Comparison of ENCODE assay signal across 8 cellular contexts in the genomic region with DNA sequence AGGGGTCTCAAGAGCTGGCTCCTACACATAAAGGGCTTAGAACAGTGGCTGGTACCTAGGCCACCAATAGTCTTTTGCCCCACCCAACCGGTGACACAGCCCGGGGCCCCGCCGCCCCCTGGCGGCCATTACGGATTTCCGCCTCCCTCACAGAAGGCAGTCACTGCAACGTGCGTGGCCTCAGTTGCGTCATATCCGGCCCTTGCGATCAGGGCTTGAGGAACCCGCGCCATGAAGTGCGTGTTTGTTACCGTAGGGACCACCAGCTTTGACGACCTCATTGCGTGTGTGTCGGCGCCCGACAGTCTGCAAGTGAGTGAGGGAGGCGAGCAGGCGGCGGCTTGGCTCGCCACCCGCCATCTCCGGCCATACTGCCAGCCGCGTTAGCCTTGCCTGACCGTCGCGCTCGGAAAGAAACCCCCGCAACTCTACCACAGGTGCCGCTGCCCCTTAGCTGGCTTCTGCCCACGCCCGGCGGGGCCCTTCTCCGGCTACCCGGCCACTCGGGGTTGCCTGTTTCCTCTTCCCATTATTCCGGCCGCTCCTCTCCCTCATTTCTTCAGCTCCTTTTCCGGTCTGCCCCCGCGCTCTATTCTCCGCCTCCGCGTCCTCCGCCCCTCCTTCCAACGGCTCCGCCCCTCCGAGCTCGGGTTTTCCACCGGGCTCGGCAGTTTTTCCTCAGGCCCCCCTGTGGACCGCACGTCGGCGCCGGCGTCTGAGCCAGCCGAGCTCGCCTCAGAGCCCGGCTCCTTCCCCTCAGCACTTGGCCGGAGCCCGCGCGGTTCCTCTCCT. TPM values are rescaled to one million over a fixed set of nuclear protein-coding genes. Genes with fewer than 3 reads are reported as not detected.
DNase-seq lines count a peak whose midpoint lies in the region; ATAC-seq, FAIRE-seq and TF ChIP-seq lines count a peak whose summit lies in the region.

A gene (plus strand): TSS at position 183 of the 792 bp plus-strand sequence. CDS start 49 bp downstream, at position 232.

- peaks cover 11% of the 10 kb centered on the region for H3K36me3 Mint-ChIP-seq in memory B cell

- peak within 1 kb of the TSS; percentile 69 for H3K4ac ChIP-seq in H1 (replicated peaks; ENCODE audit: insufficient read length, low read depth, low read length)

- H4K5ac ChIP-seq in H1 (ENCODE audit: insufficient read length, low read depth, low read length), result peak within 1 kb of the TSS; percentile 94

- H4K20me1 ChIP-seq in H1 (replicated peaks in 1 of 2; ENCODE audit: control insufficient read depth in 1 of 2, insufficient read depth in 2 of 2, low read length in 2 of 2), result no peaks in the 10 kb centered on the region

- TF ChIP-seq EP300 in H1 (IDR thresholded peaks at IDR 0.05; ENCODE audit: borderline replicate concordance in 1 of 2, low read depth in 2 of 2, low read length in 2 of 2), result no peak

- no peak within 1 kb of the TSS for H2BK120ac ChIP-seq in H1 (replicated peaks; ENCODE audit: low read depth, low read length)

- ATAC-seq in GM21367 (IDR thresholded peaks at IDR 0.05; ENCODE audit: unreplicated experiment) (peak; percentile 98), memory B cell (ENCODE audit: low read depth) (peak; percentile 93)

- peaks cover 0 to 30% (median 9%) of the 10 kb centered on the region in 4 experiments; a peak in 4 of 8 replicates for H3K36me3 ChIP-seq in H1 (ENCODE audit: control insufficient read depth in 2 of 4, insufficient read depth in 4 of 4, low read length in 3 of 4)

- no peaks in the 10 kb centered on the region for H3K27me3 Mint-ChIP-seq in memory B cell

- H3K14ac ChIP-seq in H1 (ENCODE audit: insufficient read length), result no peak within 1 kb of the TSS

- peaks cover 0 to 18% of the 10 kb centered on the region in 2 experiments; a peak in 2 of 4 replicates for H3K79me2 ChIP-seq in H1 (ENCODE audit: control insufficient read depth in 1 of 2, insufficient read depth in 2 of 2, low read length in 2 of 2)

- no peak within 1 kb of the TSS for H3K23ac ChIP-seq in H1 (ENCODE audit: insufficient read length)

- peak within 1 kb of the TSS; percentile 24; the same call in 1 of the 2 replicates for H3K18ac ChIP-seq in H1 (ENCODE audit: extremely low read depth, low read length)

- no peak within 1 kb of the TSS for H2BK15ac ChIP-seq in H1 (ENCODE audit: low read length)

- peak within 1 kb of the TSS; percentile 99 for H3K27ac Mint-ChIP-seq in memory B cell

- H3K9ac ChIP-seq in H1 (replicated peaks in 1 of 4; ENCODE audit: extremely low read depth in 1 of 4, low read depth in 3 of 4, low read length in 3 of 4), result peak within 1 kb of the TSS; percentile 85 to 99 (median 94)

- H3K23me2 ChIP-seq in H1 (ENCODE audit: low read depth, low read length), result no peaks in the 10 kb centered on the region; the same call in 1 of the 2 replicates

- TF ChIP-seq POLR2A in H1 (IDR thresholded peaks at IDR 0.05; ENCODE audit: control extremely low read depth in 1 of 2, low read depth in 2 of 2, low read length in 2 of 2), result peak; percentile 78 to 96

- peak within 1 kb of the TSS; percentile 66 to 88 (median 70) for H3K4me3 ChIP-seq in H1 (ENCODE audit: extremely low read depth in 1 of 4, insufficient read depth in 2 of 4, low read depth in 3 of 4, low read length in 4 of 4)

- peak within 1 kb of the TSS; percentile 16 for H3K56ac ChIP-seq in H1 (replicated peaks; ENCODE audit: insufficient read length, low read depth, low read length)

- peaks cover 7% of the 10 kb centered on the region for H3K4me1 Mint-ChIP-seq in memory B cell

- peak; percentile 56 to 63 for TF ChIP-seq RAD21 in H1 (IDR thresholded peaks at IDR 0.05 in 1 of 2, conservative IDR thresholded peaks at IDR 0.05 in 1 of 2; ENCODE audit: low read depth in 2 of 2, low read length in 2 of 2)

- H3K4me3 Mint-ChIP-seq in memory B cell, result peak within 1 kb of the TSS; percentile 91

- H4K8ac ChIP-seq in H1 (ENCODE audit: extremely low read depth, insufficient read depth, low read length), result peak within 1 kb of the TSS; percentile 97; the same call in 1 of the 2 replicates

- H3K27ac ChIP-seq in H1 (ENCODE audit: low read depth, low read length), result peak within 1 kb of the TSS; percentile 98

- peak; percentile 45 to 68 (median 58); a peak in 3 of 4 replicates for TF ChIP-seq CTCF in H1 (IDR thresholded peaks at IDR 0.05; ENCODE audit: control extremely low read depth in 1 of 3, insufficient read depth in 1 of 3, low read depth in 1 of 3, low read length in 3 of 3)

- peaks cover 0 to 6% of the 10 kb centered on the region in 2 experiments; a peak in 1 of 4 replicates for H3K9me3 ChIP-seq in H1 (ENCODE audit: insufficient read depth in 2 of 2, low read depth in 1 of 2, low read length in 1 of 2)

- H2BK5ac ChIP-seq in H1 (ENCODE audit: low read depth, low read length), result peak within 1 kb of the TSS; percentile 91

- peak within 1 kb of the TSS; percentile 61 for H4K91ac ChIP-seq in H1 (replicated peaks; ENCODE audit: insufficient read length, low read length)

- POLR2A ChIA-PET in H1 (lab: Charles Lee; ENCODE audit: partially characterized antibody), result interaction anchor here (0.6 to 1.8 kb wide), 11 partner anchors 9 to 1574 kb away, joined by 3 to 8 read pairs (median 3); no protein-coding TSS in a partner anchor

- peaks cover 0 to 2% (median 0%) of the 10 kb centered on the region in 4 experiments; a peak in 1 of 7 replicates for H3K4me1 ChIP-seq in H1 (replicated peaks in 1 of 4; ENCODE audit: control insufficient read depth in 3 of 4, insufficient read depth in 4 of 4, low read length in 3 of 4)

- FAIRE-seq in HTR-8/SVneo (lab: Jason Lieb, UNC) (no peak), H1 (lab: Jason Lieb, UNC) (no peak)

- no peak within 1 kb of the TSS for H2BK12ac ChIP-seq in H1 (ENCODE audit: low read depth, low read length)

- H3K27me3 ChIP-seq in H1 (replicated peaks in 1 of 4; ENCODE audit: control insufficient read depth in 3 of 4, extremely low read depth in 1 of 4, insufficient read depth in 3 of 4, low read length in 3 of 4), result no peaks in the 10 kb centered on the region

- H2AFZ ChIP-seq in H1 (ENCODE audit: low read length), result no peak within 1 kb of the TSS

- no peaks in the 10 kb centered on the region for H3K79me1 ChIP-seq in H1 (ENCODE audit: low read depth, low read length)

- H3K9me3 Mint-ChIP-seq in memory B cell, result no peaks in the 10 kb centered on the region

- H3K4me2 ChIP-seq in H1 (ENCODE audit: insufficient read depth in 1 of 2, low read depth in 2 of 2, low read length in 2 of 2), result peak within 1 kb of the TSS; percentile 78 to 82

- 0% methylated on average over 20 of the region's 69 CpGs; no CpG with 5 or more reads in 1 of the 2 experiments for WGBS in H1 (ENCODE audit: extremely low coverage in 1 of 2, insufficient coverage in 1 of 2, insufficient read length in 1 of 2, insufficient replicate concordance in 2 of 2, low coverage in 1 of 2, low lambda C conversion rate in 2 of 2, missing lambda C conversion rate in 1 of 2), 2 experiments

- CTCF ChIA-PET in H1 (lab: Charles Lee; ENCODE audit: partially characterized antibody), result interaction anchor here (0.6 to 1.4 kb wide), 5 partner anchors 9 to 310 kb away, joined by 3 to 4 read pairs (median 3); a partner anchor contains a TSS

- DNase-seq in Caki2 (ENCODE audit: low read depth), result peak; percentile 81
- peak; percentile 50 for DNase-seq in HTR-8/SVneo (ENCODE audit: insufficient read length, low spot score)
- DNase-seq in NOMO-1 treated with DMSO at 0.1 percent for 48 hours (lab: John Stamatoyannopoulos, UW; ENCODE audit: unreplicated experiment), result peak; percentile 69
- peak; percentile 40 to 62 (median 61) for DNase-seq in activated CD8-positive, alpha-beta memory T cell treated with anti-CD3 and anti-CD28 coated beads for 48 hours (ENCODE audit: low read depth in 2 of 3, low spot score in 2 of 3)
- DNase-seq in H1 (ENCODE audit: low read depth in 1 of 2, low spot score in 2 of 2), result peak; percentile 61 to 81
- peak; percentile 79 to 85 for DNase-seq in memory B cell (ENCODE audit: low spot score in 2 of 2)
- DNase-seq in stimulated activated CD8-positive, alpha-beta memory T cell treated with anti-CD3 and anti-CD28 coated beads, Interleukin-12 subunit alpha, Interleukin-12 subunit beta, amount 100 ng/mL, for 24 hours (ENCODE audit: extremely low read depth), result peak; percentile 54

- H2AK5ac ChIP-seq in H1 (ENCODE audit: low read depth, low read length), result no peak within 1 kb of the TSS; the same call in 1 of the 2 replicates

- in situ Hi-C loops in Caki2 (cut with HindIII; ENCODE audit: low pct_unique_long_range_greater_than_20kb, low sequenced_read_pairs), result no loop called here

- H2BK20ac ChIP-seq in H1 (ENCODE audit: low read length), result no peak within 1 kb of the TSS

TF ChIP-seq in H1, 55 proteins besides CTCF, POLR2A, EP300 and RAD21 (continues in another document):
- TF ChIP-seq HDAC6 (IDR thresholded peaks at IDR 0.05; ENCODE audit: low read depth, low read length) (no peak), SIN3A (conservative IDR thresholded peaks at IDR 0.05 in 1 of 2, IDR thresholded peaks at IDR 0.05 in 1 of 2; ENCODE audit: low read depth in 1 of 2, low read length in 2 of 2) (0 out of 4 replicates have a peak, but pooled peaks of 1 of the 2 experiments have one; percentile 6), TAF1 (IDR thresholded peaks at IDR 0.05; ENCODE audit: low read depth, low read length) (peak; percentile 72), EGR1 (IDR thresholded peaks at IDR 0.05; ENCODE audit: borderline replicate concordance, low read depth, low read length) (peak; percentile 50; the same call in 1 of the 2 replicates), PHF8 (conservative IDR thresholded peaks at IDR 0.05; ENCODE audit: low read depth, low read length) (peak; percentile 81), RXRA (IDR thresholded peaks at IDR 0.05; ENCODE audit: insufficient read depth, low read depth, low read length) (no peak), POLR2AphosphoS5 (IDR thresholded peaks at IDR 0.05; ENCODE audit: low read depth, low read length) (peak; percentile 94), NRF1 (IDR thresholded peaks at IDR 0.05; ENCODE audit: low read depth, low read length) (no peak), RNF2 (IDR thresholded peaks at IDR 0.05; ENCODE audit: borderline replicate concordance, low read depth, low read length, missing control alignments, poor library complexity, severe bottlenecking) (no peak), YY1 (IDR thresholded peaks at IDR 0.05; ENCODE audit: low read depth, low read length) (0 out of 2 replicates have a peak, but pooled peaks have one; percentile 68), KDM1A (IDR thresholded peaks at IDR 0.05; ENCODE audit: borderline replicate concordance, low read length) (no peak)

RNA-seq across cellular contexts. Expression of the gene that starts here (rescaled TPM):
- total RNA-seq in Caki2 (2014; rRNA removed; shearing (Covaris generic); ENCODE audit: low replicate concordance), result 14.7 and 29.8 TPM in 2 replicates
- total RNA-seq in H1 (2021; fragmentation: NEBNext Ultra II Directional; extraction: Animal tissue kit (Norgen Biotek cat#: 25700)), result 34.6 and 44.3 TPM in 2 replicates
- polyA plus RNA-seq in H1 (2011; rRNA removed), result 70.6 and 93.6 TPM in 2 replicates
- 73.1 TPM for polyA plus RNA-seq in H1 (2011; cell fraction: cytosol; rRNA removed)
- 140 TPM for polyA plus RNA-seq in H1 (2011; cell fraction: nucleus; rRNA removed)
- polyA plus RNA-seq in H1 (2012, experiment 1 of 2), result 36.1 to 39.0 TPM (median 38.1 TPM) in 4 replicates
- polyA plus RNA-seq in H1 (2012, experiment 2 of 2), result 6.1 TPM
- 31.6 TPM for polyA plus RNA-seq in H1 (2013, experiment 1 of 2)
- polyA plus RNA-seq in H1 (2013, experiment 2 of 2), result 32.9 TPM
- 117 and 176 TPM in 2 replicates for polyA minus RNA-seq in H1 (2011; rRNA and poly(A)+ RNA removed)
- polyA minus RNA-seq in H1 (2011; cell fraction: cytosol; rRNA and poly(A)+ RNA removed), result 49.0 TPM
- polyA minus RNA-seq in H1 (2011; cell fraction: nucleus; rRNA and poly(A)+ RNA removed), result 197 TPM

Comparison
In these comparisons a context has a peak if more than half of its experiments do, and no peak if none do; other contexts are left out.
1. Peak in every context shown above with its lines: DNase-seq, ATAC-seq, H3K4me3 ChIP-seq and H3K27ac ChIP-seq.